Comparison of ENCODE assay signal across 1 cellular context in the genomic region with DNA sequence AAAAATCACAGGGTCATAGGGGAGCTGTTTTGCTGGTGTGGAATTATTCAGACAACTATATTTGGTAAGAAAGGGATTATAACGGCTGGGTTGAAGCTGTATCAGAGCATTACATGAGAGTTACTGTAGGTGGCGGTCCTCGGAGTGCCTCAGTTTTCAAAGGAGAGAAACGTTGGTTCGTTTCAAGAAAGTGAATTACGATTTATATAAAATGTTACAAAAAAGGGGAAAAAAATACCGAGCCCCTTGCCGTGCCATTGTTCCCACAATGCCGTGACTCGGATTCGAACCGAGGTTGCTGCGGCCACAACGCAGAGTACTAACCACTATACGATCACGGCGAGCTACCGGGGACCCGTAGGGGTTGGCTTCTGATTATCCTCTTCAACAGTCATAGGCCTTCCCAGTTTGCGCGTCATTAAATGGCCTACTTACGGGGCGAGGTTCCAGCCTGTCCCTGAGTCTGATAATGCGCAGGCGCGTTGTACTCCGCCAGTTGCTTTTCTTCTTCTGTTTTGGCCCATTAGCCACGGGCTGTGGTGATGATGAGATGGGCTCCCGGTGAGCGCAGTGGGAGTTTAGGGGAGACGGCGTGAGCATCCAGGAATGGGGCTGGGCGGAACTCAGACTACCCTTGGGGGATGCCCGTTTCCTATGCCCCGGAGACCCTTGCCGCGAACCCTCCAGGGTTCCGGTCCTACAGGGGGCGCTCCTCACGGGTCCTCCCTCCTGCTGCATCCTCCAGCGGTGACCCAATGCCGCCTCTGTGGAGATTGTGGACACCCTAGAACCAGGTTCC.
TF ChIP-seq lines count a peak whose summit lies in the region.

No MANE protein-coding gene starts in this region.

TF ChIP-seq in GM23338, 12 proteins besides CTCF, POLR2A, EP300 and RAD21 (continued from another document):
- TF ChIP-seq, protein P1, sequence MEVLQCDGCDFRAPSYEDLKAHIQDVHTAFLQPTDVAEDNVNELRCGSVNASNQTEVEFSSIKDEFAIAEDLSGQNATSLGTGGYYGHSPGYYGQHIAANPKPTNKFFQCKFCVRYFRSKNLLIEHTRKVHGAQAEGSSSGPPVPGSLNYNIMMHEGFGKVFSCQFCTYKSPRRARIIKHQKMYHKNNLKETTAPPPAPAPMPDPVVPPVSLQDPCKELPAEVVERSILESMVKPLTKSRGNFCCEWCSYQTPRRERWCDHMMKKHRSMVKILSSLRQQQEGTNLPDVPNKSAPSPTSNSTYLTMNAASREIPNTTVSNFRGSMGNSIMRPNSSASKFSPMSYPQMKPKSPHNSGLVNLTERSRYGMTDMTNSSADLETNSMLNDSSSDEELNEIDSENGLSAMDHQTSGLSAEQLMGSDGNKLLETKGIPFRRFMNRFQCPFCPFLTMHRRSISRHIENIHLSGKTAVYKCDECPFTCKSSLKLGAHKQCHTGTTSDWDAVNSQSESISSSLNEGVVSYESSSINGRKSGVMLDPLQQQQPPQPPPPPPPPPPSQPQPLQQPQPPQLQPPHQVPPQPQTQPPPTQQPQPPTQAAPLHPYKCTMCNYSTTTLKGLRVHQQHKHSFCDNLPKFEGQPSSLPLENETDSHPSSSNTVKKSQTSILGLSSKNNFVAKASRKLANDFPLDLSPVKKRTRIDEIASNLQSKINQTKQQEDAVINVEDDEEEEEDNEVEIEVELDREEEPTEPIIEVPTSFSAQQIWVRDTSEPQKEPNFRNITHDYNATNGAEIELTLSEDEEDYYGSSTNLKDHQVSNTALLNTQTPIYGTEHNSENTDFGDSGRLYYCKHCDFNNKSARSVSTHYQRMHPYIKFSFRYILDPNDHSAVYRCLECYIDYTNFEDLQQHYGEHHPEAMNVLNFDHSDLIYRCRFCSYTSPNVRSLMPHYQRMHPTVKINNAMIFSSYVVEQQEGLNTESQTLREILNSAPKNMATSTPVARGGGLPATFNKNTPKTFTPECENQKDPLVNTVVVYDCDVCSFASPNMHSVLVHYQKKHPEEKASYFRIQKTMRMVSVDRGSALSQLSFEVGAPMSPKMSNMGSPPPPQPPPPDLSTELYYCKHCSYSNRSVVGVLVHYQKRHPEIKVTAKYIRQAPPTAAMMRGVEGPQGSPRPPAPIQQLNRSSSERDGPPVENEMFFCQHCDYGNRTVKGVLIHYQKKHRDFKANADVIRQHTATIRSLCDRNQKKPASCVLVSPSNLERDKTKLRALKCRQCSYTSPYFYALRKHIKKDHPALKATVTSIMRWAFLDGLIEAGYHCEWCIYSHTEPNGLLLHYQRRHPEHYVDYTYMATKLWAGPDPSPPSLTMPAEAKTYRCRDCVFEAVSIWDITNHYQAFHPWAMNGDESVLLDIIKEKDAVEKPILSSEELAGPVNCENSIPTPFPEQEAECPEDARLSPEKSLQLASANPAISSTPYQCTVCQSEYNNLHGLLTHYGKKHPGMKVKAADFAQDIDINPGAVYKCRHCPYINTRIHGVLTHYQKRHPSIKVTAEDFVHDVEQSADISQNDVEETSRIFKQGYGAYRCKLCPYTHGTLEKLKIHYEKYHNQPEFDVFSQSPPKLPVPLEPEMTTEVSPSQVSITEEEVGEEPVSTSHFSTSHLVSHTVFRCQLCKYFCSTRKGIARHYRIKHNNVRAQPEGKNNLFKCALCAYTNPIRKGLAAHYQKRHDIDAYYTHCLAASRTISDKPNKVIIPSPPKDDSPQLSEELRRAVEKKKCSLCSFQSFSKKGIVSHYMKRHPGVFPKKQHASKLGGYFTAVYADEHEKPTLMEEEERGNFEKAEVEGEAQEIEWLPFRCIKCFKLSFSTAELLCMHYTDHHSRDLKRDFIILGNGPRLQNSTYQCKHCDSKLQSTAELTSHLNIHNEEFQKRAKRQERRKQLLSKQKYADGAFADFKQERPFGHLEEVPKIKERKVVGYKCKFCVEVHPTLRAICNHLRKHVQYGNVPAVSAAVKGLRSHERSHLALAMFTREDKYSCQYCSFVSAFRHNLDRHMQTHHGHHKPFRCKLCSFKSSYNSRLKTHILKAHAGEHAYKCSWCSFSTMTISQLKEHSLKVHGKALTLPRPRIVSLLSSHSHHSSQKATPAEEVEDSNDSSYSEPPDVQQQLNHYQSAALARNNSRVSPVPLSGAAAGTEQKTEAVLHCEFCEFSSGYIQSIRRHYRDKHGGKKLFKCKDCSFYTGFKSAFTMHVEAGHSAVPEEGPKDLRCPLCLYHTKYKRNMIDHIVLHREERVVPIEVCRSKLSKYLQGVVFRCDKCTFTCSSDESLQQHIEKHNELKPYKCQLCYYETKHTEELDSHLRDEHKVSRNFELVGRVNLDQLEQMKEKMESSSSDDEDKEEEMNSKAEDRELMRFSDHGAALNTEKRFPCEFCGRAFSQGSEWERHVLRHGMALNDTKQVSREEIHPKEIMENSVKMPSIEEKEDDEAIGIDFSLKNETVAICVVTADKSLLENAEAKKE (CRISPR knock-in tag; IDR thresholded peaks at IDR 0.05), result no peak
- no peak for TF ChIP-seq ZNF331 (CRISPR knock-in tag; IDR thresholded peaks at IDR 0.05; ENCODE audit: low read depth)
- TF ChIP-seq JUNB (IDR thresholded peaks at IDR 0.05; ENCODE audit: unreplicated experiment), result no peak
